ENCODE assay signal across 25 cellular contexts in the genomic region with DNA sequence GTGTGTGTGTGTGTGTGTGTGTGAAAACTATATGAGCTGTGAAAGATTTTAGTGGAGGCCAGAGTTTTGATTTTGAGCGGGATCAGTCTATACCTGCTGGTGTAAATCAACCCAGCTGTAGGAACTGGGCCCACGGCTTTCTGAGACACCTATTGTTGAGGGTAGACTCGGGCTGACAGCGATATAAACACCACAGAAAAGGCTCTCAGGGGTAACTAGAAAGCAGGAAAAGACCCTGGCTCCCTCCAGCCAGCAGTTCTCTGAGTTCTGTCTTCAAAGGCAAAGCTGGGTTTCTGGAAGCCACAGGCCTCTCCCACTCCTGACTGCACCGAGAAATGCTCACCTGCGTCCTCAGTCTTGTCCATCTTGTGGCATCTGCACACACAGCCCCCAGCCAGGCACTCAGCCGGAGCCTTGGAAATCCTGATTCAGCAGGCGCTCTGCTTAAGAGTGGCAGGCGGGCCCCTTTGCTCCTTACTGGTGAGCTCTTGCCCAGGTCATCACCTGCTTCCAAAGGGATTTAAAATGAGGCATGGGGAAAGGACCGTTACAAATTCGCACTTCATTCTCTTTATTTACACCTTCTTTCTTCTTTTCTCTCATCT.
"Had no signal": no experiment of that assay in that cellular context is flagged by ENCODE, and none has a peak within 500 bp of the region (broad histone marks: within the 10 kb centered on the region; RNA-seq: fewer than 3 reads in every experiment).

No MANE protein-coding gene starts in this region.

- H3K27ac Mint-ChIP-seq: activated CD4-positive, alpha-beta T cell treated with anti-CD3 and anti-CD28 coated beads for 36 hours; activated naive CD8-positive, alpha-beta T cell treated with anti-CD3 and anti-CD28 coated beads for 36 hours; activated T-cell treated with anti-CD3 and anti-CD28 coated beads, Interleukin-2, amount 50 U/mL, for 24 hours; activated T-helper 17 cell treated with anti-CD3 and anti-CD28 coated beads, Interleukin-2, amount 50 U/mL, for 72 hours; natural killer cell; stimulated activated naive B cell treated with anti-CD40 and anti-IgM and Interleukin-4, amounts not matched to agents 10 μg/mL and 1 μg/mL and 100 μg/mL, for 72 hours; type B pancreatic cell had no signal

- H3K9me3 ChIP-seq: vagina had no signal

- H3K36me3 Mint-ChIP-seq: activated naive CD8-positive, alpha-beta T cell treated with anti-CD3 and anti-CD28 coated beads for 36 hours; natural killer cell; stimulated activated naive B cell treated with anti-CD40 and anti-IgM and Interleukin-4, amounts not matched to agents 10 μg/mL and 1 μg/mL and 100 μg/mL, for 72 hours had no signal

- H3K4me3 Mint-ChIP-seq: activated CD4-positive, alpha-beta T cell treated with anti-CD3 and anti-CD28 coated beads for 36 hours; activated naive CD8-positive, alpha-beta T cell treated with anti-CD3 and anti-CD28 coated beads for 36 hours; activated T-cell treated with anti-CD3 and anti-CD28 coated beads, Interleukin-2, amount 50 U/mL, for 24 hours; activated T-helper 17 cell treated with anti-CD3 and anti-CD28 coated beads, Interleukin-2, amount 50 U/mL, for 72 hours; mesothelial cell of epicardium; natural killer cell; stimulated activated naive B cell treated with anti-CD40 and anti-IgM and Interleukin-4, amounts not matched to agents 10 μg/mL and 1 μg/mL and 100 μg/mL, for 72 hours; type B pancreatic cell had no signal

- H3K36me3 ChIP-seq: gastroesophageal sphincter, left lung, vagina had no signal

- H3K9me3 Mint-ChIP-seq: activated naive CD8-positive, alpha-beta T cell treated with anti-CD3 and anti-CD28 coated beads for 36 hours; activated T-cell treated with anti-CD3 and anti-CD28 coated beads, Interleukin-2, amount 50 U/mL, for 24 hours had no signal

- H3K27ac ChIP-seq: coronary artery, gastroesophageal sphincter, left lung, parathyroid adenoma, vagina had no signal

- H3K4me3 ChIP-seq: coronary artery, gastroesophageal sphincter, left lung, lung, vagina had no signal

- H3K4me1 Mint-ChIP-seq: natural killer cell had no signal

- H3K9ac ChIP-seq: parathyroid adenoma had no signal

- H3K27me3 ChIP-seq: gastroesophageal sphincter, left lung, vagina had no signal

- H3K4me1 ChIP-seq: gastroesophageal sphincter, parathyroid adenoma had no signal

- H2AFZ ChIP-seq: parathyroid adenoma had no signal

- H3K79me2 ChIP-seq: parathyroid adenoma had no signal

- DNase-seq: activated CD4-positive, alpha-beta T cell treated with anti-CD3 and anti-CD28 coated beads for 36 hours; activated CD4-positive, alpha-beta T cell treated with anti-CD3 and anti-CD28 coated beads, Interleukin-2, amount 50 U/mL, for 4 hours; activated CD8-positive, alpha-beta memory T cell treated with anti-CD3 and anti-CD28 coated beads for 24 hours; activated CD8-positive, alpha-beta memory T cell treated with anti-CD3 and anti-CD28 coated beads, Interleukin-2, amount 50 U/mL, for 4 hours; activated naive CD4-positive, alpha-beta T cell treated with Interleukin-2 at 50 U/mL for 16 hours; activated naive CD8-positive, alpha-beta T cell treated with anti-CD3 and anti-CD28 coated beads for 36 hours; activated T-cell treated with anti-CD3 and anti-CD28 coated beads, Interleukin-2, amount 50 U/mL, for 24 hours; cerebellar nuclear complex; head of caudate nucleus; hypothalamus; left lung; natural killer cell; nucleus accumbens; stimulated activated CD4-positive, alpha-beta T cell treated with anti-CD3 and anti-CD28 coated beads, Interleukin-2, amount 100 ng/mL, for 48 hours; stimulated activated CD8-positive, alpha-beta memory T cell treated with anti-CD3 and anti-CD28 coated beads, Interleukin-4, amount 100 ng/mL, for 48 hours; stimulated activated naive B cell treated with anti-CD40 and anti-IgM and Interleukin-4, amounts not matched to agents 10 μg/mL and 1 μg/mL and 100 μg/mL, for 72 hours; T-helper 1 cell had no signal
